ENCODE assay signal across 1 cellular context in the genomic region with DNA sequence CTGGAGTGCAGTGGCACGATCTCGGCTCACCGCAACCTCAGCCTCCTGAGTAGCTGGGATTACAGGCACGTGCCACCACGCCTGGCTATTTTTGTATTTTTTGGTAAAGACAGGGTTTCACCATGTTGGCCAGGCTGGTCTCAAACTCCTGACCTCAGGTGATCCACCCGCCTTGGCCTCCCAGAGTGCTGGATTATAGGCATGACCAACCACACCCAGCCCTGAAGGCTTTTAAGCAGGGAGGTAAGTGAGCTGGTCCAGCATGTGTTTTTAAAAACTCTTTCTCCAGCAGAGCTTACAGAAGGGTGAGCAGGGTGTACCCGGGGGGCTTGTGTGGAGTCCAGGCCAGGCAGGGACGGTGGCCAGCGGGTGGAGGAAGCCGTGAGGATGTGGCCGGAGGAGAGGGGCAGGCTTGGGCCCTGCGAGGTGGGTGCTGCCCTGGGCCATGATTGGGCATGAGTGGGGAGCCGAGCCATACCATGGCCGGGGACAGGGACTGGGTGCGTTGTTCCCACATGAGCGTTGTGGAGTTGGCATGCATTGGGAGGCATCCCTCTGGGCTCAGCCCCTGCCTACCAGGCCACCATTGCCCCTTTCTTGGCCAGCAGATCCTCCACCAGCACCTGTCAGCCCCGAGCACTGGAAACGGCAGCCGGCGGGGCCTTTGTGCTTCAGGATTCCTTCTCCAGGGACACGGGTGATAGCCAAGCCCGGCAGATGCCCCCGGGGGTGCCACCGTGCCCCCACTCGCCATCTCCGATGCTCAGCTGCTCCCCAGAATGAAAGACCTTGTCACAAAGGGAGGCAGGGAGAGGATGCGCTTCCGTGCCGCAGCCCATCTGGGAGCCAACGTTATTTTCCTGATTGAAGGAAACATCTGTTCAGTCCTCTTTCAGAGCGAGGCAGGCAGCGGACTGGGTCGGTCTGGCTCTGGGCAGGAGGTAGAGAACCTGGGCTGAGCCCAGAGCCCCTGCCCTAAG.
TF ChIP-seq lines count a peak whose summit lies in the region.

No MANE protein-coding gene starts in this region.

TF ChIP-seq in HEK293, 187 proteins besides CTCF, POLR2A, EP300 and RAD21 (continued from another document):
- TF ChIP-seq ZSCAN4 (tag by site-specific recombination; IDR thresholded peaks at IDR 0.05) (0 out of 2 replicates have a peak, but pooled peaks have one; percentile 45), KLF1 (tag by site-specific recombination; IDR thresholded peaks at IDR 0.05) (peak; percentile 92), BCL11B (tag by site-specific recombination; IDR thresholded peaks at IDR 0.05; ENCODE audit: low read depth) (no peak), GLIS1 (tag by site-specific recombination; IDR thresholded peaks at IDR 0.05) (peak; percentile 63), HIC1 (tag by site-specific recombination; IDR thresholded peaks at IDR 0.05) (0 out of 2 replicates have a peak, but pooled peaks have one; percentile 13)
